14 cellular contexts compared by ENCODE assay signal in genomic region chr15:26087881-26088280, GRCh38.
DNase-seq lines count a peak whose midpoint lies in the region; ATAC-seq and TF ChIP-seq lines count a peak whose summit lies in the region.
"Had no signal": no experiment of that assay in that cellular context is flagged by ENCODE, and none has a peak within 500 bp of the region (broad histone marks: within the 10 kb centered on the region; RNA-seq: fewer than 3 reads in every experiment).

No MANE protein-coding gene starts in this region.

- peak overlapping the region; percentile 64 for H3K4me2 ChIP-seq in smooth muscle cell
- H3K4me2 ChIP-seq: BLaER1 treated with 17β-estradiol and CSF1 and Interleukin-3, amounts not matched to agents 10 nM and 100 nM had no signal

- no peaks in the 10 kb centered on the region for H3K9me3 ChIP-seq in smooth muscle cell (replicated peaks; ENCODE audit: low read depth)

- peak overlapping the region; percentile 81 for H3K27ac ChIP-seq in smooth muscle cell (ENCODE audit: low read depth)
- H3K27ac ChIP-seq: BLaER1 treated with 17β-estradiol and CSF1 and Interleukin-3, amounts not matched to agents 10 nM and 100 nM had no signal

- H4K20me1 ChIP-seq in smooth muscle cell (ENCODE audit: low read depth): no peaks in the 10 kb centered on the region
- H4K20me1 ChIP-seq: BLaER1 treated with 17β-estradiol and CSF1 and Interleukin-3, amounts not matched to agents 10 nM and 100 nM had no signal

- 98% methylated on average over 2 of the region's 2 CpGs for WGBS in smooth muscle cell (ENCODE audit: low lambda C conversion rate)

- no peaks in the 10 kb centered on the region for H3K27me3 Mint-ChIP-seq in HFFc6 (ENCODE audit: insufficient read depth)

- peak overlapping the region; percentile 91 for H3K27ac Mint-ChIP-seq in HFFc6
- H3K27ac Mint-ChIP-seq: H9 had no signal

- no peaks in the 10 kb centered on the region for H3K79me2 ChIP-seq in smooth muscle cell (ENCODE audit: low read depth)

- peak overlapping the region; percentile 46 for H3K9ac ChIP-seq in smooth muscle cell (ENCODE audit: low read depth)
- H3K9ac ChIP-seq: BLaER1 treated with 17β-estradiol and CSF1 and Interleukin-3, amounts not matched to agents 10 nM and 100 nM had no signal

- intact Hi-C loops in left cardiac atrium (cut with DNase I): no loop called here

- H3K4me3 ChIP-seq in fibroblast of mammary gland (ENCODE audit: control insufficient read depth, low read depth, low read length) (no peak overlapping the region), smooth muscle cell (no peak overlapping the region)
- H3K4me3 ChIP-seq: BLaER1 treated with 17β-estradiol and CSF1 and Interleukin-3, amounts not matched to agents 10 nM and 100 nM; GM12878 had no signal

- H3K36me3 ChIP-seq in smooth muscle cell (ENCODE audit: low read depth): no peaks in the 10 kb centered on the region
- H3K36me3 ChIP-seq: BLaER1 treated with 17β-estradiol and CSF1 and Interleukin-3, amounts not matched to agents 10 nM and 100 nM had no signal

- DNase-seq in HFFc6: peak; percentile 63
- DNase-seq in amniotic epithelial cell (ENCODE audit: low read depth): peak; percentile 15
- peak; percentile 30 for DNase-seq in fibroblast of mammary gland (ENCODE audit: low read depth)
- no peak for DNase-seq in smooth muscle cell (lab: John Stamatoyannopoulos, UW; ENCODE audit: unreplicated experiment)
- DNase-seq in iPS-NIHi11 (ENCODE audit: low spot score): no peak
- DNase-seq in NCI-H128 (lab: John Stamatoyannopoulos, UW; ENCODE audit: unreplicated experiment): no peak
- no peak for DNase-seq in stimulated activated naive CD4-positive, alpha-beta T cell (lab: John Stamatoyannopoulos, UW)
- DNase-seq in left cardiac atrium: no peak
- DNase-seq: H9, NCI-H1436 treated with DMSO at 0.1 percent for 48 hours, NCI-H2081, NCI-H524 had no signal

- TF ChIP-seq CTCF in HFFc6 (IDR thresholded peaks at IDR 0.05) (no peak), fibroblast of mammary gland (conservative IDR thresholded peaks at IDR 0.05; ENCODE audit: control insufficient read depth, insufficient read depth, low read depth, low read length) (no peak), smooth muscle cell (IDR thresholded peaks at IDR 0.05; ENCODE audit: borderline replicate concordance, insufficient read depth, poor library complexity, severe bottlenecking) (no peak)

- no peak for ATAC-seq in left cardiac atrium
- ATAC-seq: GM12878 had no signal

- no peaks in the 10 kb centered on the region for H3K36me3 Mint-ChIP-seq in HFFc6 (ENCODE audit: low read depth)

- H3K27me3 ChIP-seq in smooth muscle cell (ENCODE audit: low read depth): no peaks in the 10 kb centered on the region
- H3K27me3 ChIP-seq: BLaER1 treated with 17β-estradiol and CSF1 and Interleukin-3, amounts not matched to agents 10 nM and 100 nM had no signal

- H2AFZ ChIP-seq in smooth muscle cell (ENCODE audit: low read depth): no peak overlapping the region

- H3K4me1 Mint-ChIP-seq in HFFc6 (ENCODE audit: low read depth): peaks cover 75% of the 10 kb centered on the region

- H3K9me3 Mint-ChIP-seq in HFFc6: no peaks in the 10 kb centered on the region
- H3K9me3 Mint-ChIP-seq: H9 had no signal

- peaks cover 23% of the 10 kb centered on the region for H3K4me1 ChIP-seq in smooth muscle cell (ENCODE audit: low read depth)

- H3K4me3 Mint-ChIP-seq in HFFc6: peak overlapping the region; percentile 84
- H3K4me3 Mint-ChIP-seq: H9 had no signal

- H3F3A ChIP-seq in smooth muscle cell (ENCODE audit: low read depth): no peaks in the 10 kb centered on the region

Comparison
In these comparisons a context has a peak if more than half of its experiments do, and no peak if none do; other contexts are left out.
1. DNase-seq: peak in HFFc6 (single experiment), amniotic epithelial cell (single experiment) and fibroblast of mammary gland (single experiment); none in smooth muscle cell (single experiment), iPS-NIHi11 (single experiment), NCI-H128 (single experiment), stimulated activated naive CD4-positive, alpha-beta T cell (0 of 6) and left cardiac atrium (single experiment).